10 cellular contexts compared by ENCODE assay signal in genomic region chr6:135053433-135053832, GRCh38. TPM values are rescaled to one million over a fixed set of nuclear protein-coding genes. Genes with fewer than 3 reads are reported as not detected.
DNase-seq lines count a peak whose midpoint lies in the region; ATAC-seq and TF ChIP-seq lines count a peak whose summit lies in the region.
"Had no signal": no experiment of that assay in that cellular context is flagged by ENCODE, and none has a peak within 500 bp of the region (broad histone marks: within the 10 kb centered on the region; RNA-seq: fewer than 3 reads in every experiment).

No MANE protein-coding gene starts in this region.

- H3K36me3 Mint-ChIP-seq in endothelial cell (ENCODE audit: low read depth, unreplicated experiment) (peaks cover 4% of the 10 kb centered on the region), progenitor cell of endocrine pancreas (ENCODE audit: insufficient read depth) (peaks cover 4% of the 10 kb centered on the region)

- no peaks in the 10 kb centered on the region for H3K9me3 ChIP-seq in Peyer's patch
- H3K9me3 ChIP-seq: body of pancreas had no signal

- peaks cover 20% of the 10 kb centered on the region for H3K4me1 Mint-ChIP-seq in endothelial cell (ENCODE audit: unreplicated experiment)
- H3K4me1 Mint-ChIP-seq in progenitor cell of endocrine pancreas (ENCODE audit: low read depth) = peaks cover 16% of the 10 kb centered on the region

- H3K27me3 ChIP-seq in Peyer's patch = no peaks in the 10 kb centered on the region
- H3K27me3 ChIP-seq: body of pancreas had no signal

- TF ChIP-seq POLR2A in Peyer's patch (IDR thresholded peaks at IDR 0.05) = no peak

- H3K27ac Mint-ChIP-seq in endothelial cell (ENCODE audit: unreplicated experiment) = peak overlapping the region; percentile 99
- H3K27ac Mint-ChIP-seq in progenitor cell of endocrine pancreas = peak overlapping the region; percentile 99

- H3K9me3 Mint-ChIP-seq in endothelial cell (ENCODE audit: unreplicated experiment) = no peaks in the 10 kb centered on the region
- no peaks in the 10 kb centered on the region for H3K9me3 Mint-ChIP-seq in progenitor cell of endocrine pancreas (ENCODE audit: low read depth)

- H3K4me3 Mint-ChIP-seq in endothelial cell (ENCODE audit: unreplicated experiment) (peak overlapping the region; percentile 99), progenitor cell of endocrine pancreas (ENCODE audit: low read depth) (peak overlapping the region; percentile 98)

- H3K36me3 ChIP-seq in Peyer's patch = peaks cover 0 to 14% (median 0%) of the 10 kb centered on the region in 3 donors

- TF ChIP-seq CTCF in GM12865 (IDR thresholded peaks at IDR 0.05; ENCODE audit: insufficient read depth, low read depth, low read length, missing control alignments) = no peak
- no peak for TF ChIP-seq CTCF in Peyer's patch (IDR thresholded peaks at IDR 0.05)
- TF ChIP-seq CTCF in endothelial cell (IDR thresholded peaks at IDR 0.05; ENCODE audit: unreplicated experiment) = no peak
- TF ChIP-seq CTCF in progenitor cell of endocrine pancreas (IDR thresholded peaks at IDR 0.05; ENCODE audit: unreplicated experiment) = no peak

- peak overlapping the region; percentile 90 for H3K4me3 ChIP-seq in GM12865 (ENCODE audit: low read depth, low read length)
- peak overlapping the region in 3 of 4 donors; percentile 59 to 95 (median 73) for H3K4me3 ChIP-seq in Peyer's patch

- ATAC-seq in GM19452 (IDR thresholded peaks at IDR 0.05; ENCODE audit: unreplicated experiment) = no peak
- ATAC-seq: body of pancreas had no signal

- H3K27me3 Mint-ChIP-seq in endothelial cell (ENCODE audit: unreplicated experiment) (no peaks in the 10 kb centered on the region), progenitor cell of endocrine pancreas (no peaks in the 10 kb centered on the region)

- no peak for DNase-seq in GM12865 (ENCODE audit: low read depth)
- DNase-seq in Peyer's patch = no peak
- no peak for DNase-seq in endothelial cell (ENCODE audit: low spot score)
- no peak for DNase-seq in progenitor cell of endocrine pancreas (ENCODE audit: low spot score, unreplicated experiment)
- DNase-seq in dermis blood vessel endothelial cell = no peak
- no peak for DNase-seq in NCI-H526 treated with DMSO at 0.1 percent for 48 hours (lab: John Stamatoyannopoulos, UW)
- no peak for DNase-seq in D341Med (ENCODE audit: low spot score)
- DNase-seq: body of pancreas; stimulated activated CD4-positive, alpha-beta T cell treated with anti-CD3 and anti-CD28 coated beads, Interleukin-2, amount 100 ng/mL, for 24 hours had no signal

- H3K27ac ChIP-seq in Peyer's patch = no peak overlapping the region

- peaks cover 0 to 16% (median 4%) of the 10 kb centered on the region in 4 donors for H3K4me1 ChIP-seq in Peyer's patch

RNA-seq across cellular contexts. Expression of gene HBS1L, which starts 1.2 kb away (rescaled TPM):
- total RNA-seq in Peyer's patch = 10 to 100 TPM; 25.2 to 94.1 (median 37.5) TPM
- 93.3 TPM for total RNA-seq in endothelial cell (ENCODE audit: unreplicated experiment)
- 77.2 and 88.7 TPM in 2 replicates for total RNA-seq in progenitor cell of endocrine pancreas
- 106 and 170 TPM in 2 replicates for total RNA-seq in dermis blood vessel endothelial cell
